ENCODE assay signal across 20 cellular contexts in the genomic region with DNA sequence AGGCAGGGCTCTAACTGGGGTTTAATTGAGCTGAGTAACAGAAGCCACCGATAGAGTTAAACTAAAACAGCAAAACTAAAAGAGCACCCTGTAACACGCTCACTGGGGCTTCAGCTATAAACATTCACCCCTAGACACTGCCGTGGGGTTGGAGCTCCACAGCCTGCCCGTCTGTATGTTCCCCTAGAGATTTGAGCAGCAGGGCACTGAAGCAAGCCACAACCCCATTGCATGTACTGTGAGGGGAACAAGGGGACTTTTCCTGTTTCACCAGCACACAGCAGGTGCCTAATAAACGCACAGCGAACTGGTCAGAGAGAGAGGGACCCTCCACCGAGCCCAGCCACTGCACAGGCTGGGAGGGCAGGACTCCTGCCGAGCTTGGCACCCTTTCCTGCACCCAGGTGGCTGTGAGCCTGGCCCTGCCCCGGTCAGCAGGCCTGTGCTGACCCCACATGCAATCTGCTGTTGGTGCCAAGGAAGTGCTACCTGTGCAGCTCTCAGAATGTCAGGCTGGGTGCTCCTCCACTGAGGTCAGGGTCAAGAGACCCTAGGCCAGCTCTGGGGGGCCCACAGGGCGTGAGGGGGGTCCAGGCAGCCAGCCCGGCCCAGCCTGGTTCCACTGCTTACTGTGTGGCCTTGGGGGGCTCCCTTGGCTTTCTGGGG.
"Had no signal": no experiment of that assay in that cellular context is flagged by ENCODE, and none has a peak within 500 bp of the region (broad histone marks: within the 10 kb centered on the region; RNA-seq: fewer than 3 reads in every experiment).

No MANE protein-coding gene starts in this region.

- H3K9me3 Mint-ChIP-seq: activated naive CD4-positive, alpha-beta T cell treated with anti-CD3 and anti-CD28 coated beads, Interleukin-2, amount 50 U/mL, for 72 hours; activated T-cell treated with anti-CD3 and anti-CD28 coated beads, Interleukin-2, amount 50 U/mL, for 72 hours; stimulated activated memory B cell treated with anti-CD40 and anti-IgM and Interleukin-4, amounts not matched to agents 10 μg/mL and 1 μg/mL and 100 μg/mL, for 72 hours had no signal

- H3K4me3 ChIP-seq: gastrocnemius medialis, left ventricle myocardium inferior, sigmoid colon, thoracic aorta, upper lobe of left lung had no signal

- H3K36me3 Mint-ChIP-seq: activated naive CD4-positive, alpha-beta T cell treated with anti-CD3 and anti-CD28 coated beads, Interleukin-2, amount 50 U/mL, for 72 hours; stimulated activated memory B cell treated with anti-CD40 and anti-IgM and Interleukin-4, amounts not matched to agents 10 μg/mL and 1 μg/mL and 100 μg/mL, for 72 hours had no signal

- H3K27me3 ChIP-seq: gastrocnemius medialis, neutrophil, upper lobe of left lung had no signal

- H3K27ac Mint-ChIP-seq: stimulated activated memory B cell treated with anti-CD40 and anti-IgM and Interleukin-4, amounts not matched to agents 10 μg/mL and 1 μg/mL and 100 μg/mL, for 72 hours had no signal

- H3K9me3 ChIP-seq: gastrocnemius medialis, left ventricle myocardium inferior, neutrophil, sigmoid colon, thoracic aorta, upper lobe of left lung had no signal

- H3K36me3 ChIP-seq: gastrocnemius medialis, left ventricle myocardium inferior, neutrophil, sigmoid colon, thoracic aorta, upper lobe of left lung had no signal

- H3K27ac ChIP-seq: gastrocnemius medialis, left ventricle myocardium inferior, neutrophil, sigmoid colon, thoracic aorta, upper lobe of left lung had no signal

- H3K4me3 Mint-ChIP-seq: activated T-cell treated with anti-CD3 and anti-CD28 coated beads, Interleukin-2, amount 50 U/mL, for 72 hours; stimulated activated memory B cell treated with anti-CD40 and anti-IgM and Interleukin-4, amounts not matched to agents 10 μg/mL and 1 μg/mL and 100 μg/mL, for 72 hours had no signal

- FAIRE-seq: colon, kidney had no signal

- DNase-seq: activated CD4-positive, alpha-beta T cell treated with anti-CD3 and anti-CD28 coated beads, Interleukin-2, amount 50 U/mL, for 1 hour; activated CD4-positive, CD25-positive, alpha-beta regulatory T cell treated with anti-CD3 and anti-CD28 coated beads, Interleukin-2, amount 50 U/mL, for 72 hours; activated CD8-positive, alpha-beta memory T cell treated with anti-CD3 and anti-CD28 coated beads, Interleukin-2, amount 50 U/mL, for 48 hours; activated effector memory CD4-positive, alpha-beta T cell treated with anti-CD3 and anti-CD28 coated beads, Interleukin-2, amount 50 U/mL, for 16 hours; activated T-cell treated with anti-CD3 and anti-CD28 coated beads, Interleukin-2, amount 50 U/mL, for 72 hours; amniotic stem cell; gastrocnemius medialis; head of caudate nucleus; kidney; left ventricle myocardium inferior; sigmoid colon; stimulated activated CD4-positive, alpha-beta T cell treated with anti-CD3 and anti-CD28 coated beads, Interleukin-4, amount 100 ng/mL, for 24 hours; T-helper 1 cell; T1000 had no signal
